Comparison of ENCODE assay signal across 8 cellular contexts in genomic region chr20:35615667-35616464, GRCh38. TPM values are rescaled to one million over a fixed set of nuclear protein-coding genes. Genes with fewer than 3 reads are reported as not detected.
DNase-seq lines count a peak whose midpoint lies in the region; ATAC-seq and TF ChIP-seq lines count a peak whose summit lies in the region.

A gene with protein sequence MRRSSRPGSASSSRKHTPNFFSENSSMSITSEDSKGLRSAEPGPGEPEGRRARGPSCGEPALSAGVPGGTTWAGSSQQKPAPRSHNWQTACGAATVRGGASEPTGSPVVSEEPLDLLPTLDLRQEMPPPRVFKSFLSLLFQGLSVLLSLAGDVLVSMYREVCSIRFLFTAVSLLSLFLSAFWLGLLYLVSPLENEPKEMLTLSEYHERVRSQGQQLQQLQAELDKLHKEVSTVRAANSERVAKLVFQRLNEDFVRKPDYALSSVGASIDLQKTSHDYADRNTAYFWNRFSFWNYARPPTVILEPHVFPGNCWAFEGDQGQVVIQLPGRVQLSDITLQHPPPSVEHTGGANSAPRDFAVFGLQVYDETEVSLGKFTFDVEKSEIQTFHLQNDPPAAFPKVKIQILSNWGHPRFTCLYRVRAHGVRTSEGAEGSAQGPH (plus strand): TSS chr20:35615829. CDS start chr20:35616004, 175 bp downstream.

- 0 to 1% (median 0%) methylated on average over 62 to 68 of the region's 68 CpGs for WGBS in adipose tissue, 3 donors
- under 1% methylated on average over 68 of the region's 68 CpGs for WGBS in urinary bladder

- peak within 1 kb of the TSS; percentile 73 for H3K4me3 Mint-ChIP-seq in progenitor cell of endocrine pancreas (ENCODE audit: low read depth)

- H3K27ac ChIP-seq in adipose tissue (ENCODE audit: low read depth, low read length) (peak within 1 kb of the TSS; percentile 91), urinary bladder (ENCODE audit: low read depth) (peak within 1 kb of the TSS; percentile 89)

- peaks cover 6% of the 10 kb centered on the region for H3K4me1 Mint-ChIP-seq in progenitor cell of endocrine pancreas (ENCODE audit: low read depth)

- no peaks in the 10 kb centered on the region for H3K36me3 ChIP-seq in urinary bladder (ENCODE audit: insufficient read depth)

- TF ChIP-seq CTCF in progenitor cell of endocrine pancreas (IDR thresholded peaks at IDR 0.05; ENCODE audit: unreplicated experiment): no peak

- DNase-seq in NCI-H1105 treated with DMSO at 0.1 percent for 48 hours (lab: John Stamatoyannopoulos, UW) (peak; percentile 97), T follicular helper cell (ENCODE audit: low read depth) (peak; percentile 100), left cardiac atrium (peak; percentile 99), progenitor cell of endocrine pancreas (ENCODE audit: low spot score, unreplicated experiment) (peak; percentile 94)

- H3K4me1 ChIP-seq in urinary bladder (ENCODE audit: insufficient read depth): no peaks in the 10 kb centered on the region

- ATAC-seq in HG02588 (IDR thresholded peaks at IDR 0.05; ENCODE audit: unreplicated experiment) (peak; percentile 68), left cardiac atrium (peak; percentile 92 to 93)

- peaks cover 28% of the 10 kb centered on the region for H3K27me3 Mint-ChIP-seq in progenitor cell of endocrine pancreas

- no peaks in the 10 kb centered on the region for H3K9me3 Mint-ChIP-seq in progenitor cell of endocrine pancreas (ENCODE audit: low read depth)

- intact Hi-C loops in left cardiac atrium (cut with DNase I): loop anchor here in 1 of 2 donors (5.0 kb wide), 2 partner anchors 46 to 74 kb away; partner anchors contain the start of genes CPNE1, ERGIC3 and RBM12

- peak within 1 kb of the TSS; percentile 50 for H3K4me3 ChIP-seq in urinary bladder (ENCODE audit: low read depth, low read length)

- TF ChIP-seq POLR2A in GM10847 (IDR thresholded peaks at IDR 0.05; ENCODE audit: extremely low read depth, insufficient read length): peak; percentile 57

- H3K27ac Mint-ChIP-seq in progenitor cell of endocrine pancreas: peak within 1 kb of the TSS; percentile 93

- H3K36me3 Mint-ChIP-seq in progenitor cell of endocrine pancreas (ENCODE audit: insufficient read depth): no peaks in the 10 kb centered on the region

RNA-seq across cellular contexts. Expression of the gene that starts here (rescaled TPM):
- polyA plus RNA-seq in adipose tissue: 10 to 100 TPM in 1 of 3 donors, 1 to 10 TPM in 2; 2.8 to 45.5 (median 3.2) TPM
- 1 to 10 TPM; 2.5 to 6.0 TPM for total RNA-seq in left cardiac atrium
- total RNA-seq in progenitor cell of endocrine pancreas: 1.1 and 2.5 TPM in 2 replicates
- total RNA-seq in urinary bladder: 1.6 TPM
- polyA plus RNA-seq in urinary bladder: 4.9 TPM

Comparison
In these comparisons a context has a peak if more than half of its experiments do, and no peak if none do; other contexts are left out.
1. Peak in every context shown above with its lines: DNase-seq, ATAC-seq, H3K4me3 ChIP-seq and H3K27ac ChIP-seq.